15 cellular contexts compared by ENCODE assay signal in genomic region chr5:124866355-124867063, GRCh38.
DNase-seq lines count a peak whose midpoint lies in the region; ATAC-seq and TF ChIP-seq lines count a peak whose summit lies in the region.
"Had no signal": no experiment of that assay in that cellular context is flagged by ENCODE, and none has a peak within 500 bp of the region (broad histone marks: within the 10 kb centered on the region; RNA-seq: fewer than 3 reads in every experiment).

No MANE protein-coding gene starts in this region.

- peak overlapping the region; percentile 13 to 44 for H3K4me3 Mint-ChIP-seq in CD14-positive monocyte
- H3K4me3 Mint-ChIP-seq in brain, result peak overlapping the region in 3 of 5 experiments; percentile 0 to 40 (median 18)
- H3K4me3 Mint-ChIP-seq in T-helper 17 cell, result no peak overlapping the region

- TF ChIP-seq CTCF in CD14-positive monocyte (IDR thresholded peaks at IDR 0.05), result no peak
- TF ChIP-seq CTCF in brain (conservative IDR thresholded peaks at IDR 0.05), result no peak
- TF ChIP-seq CTCF in osteoblast (IDR thresholded peaks at IDR 0.05; ENCODE audit: extremely low read depth, low read depth, low read length), result no peak
- no peak for TF ChIP-seq CTCF in brain microvascular endothelial cell (IDR thresholded peaks at IDR 0.05; ENCODE audit: low read depth, low read length, missing control alignments)

- intact Hi-C loops in CD14-positive monocyte (cut with micrococcal nuclease), result no loop called here

- peak overlapping the region; percentile 53 for H2AFZ ChIP-seq in osteoblast (ENCODE audit: low read length)

- H3K4me1 Mint-ChIP-seq in CD14-positive monocyte (peaks cover 24% of the 10 kb centered on the region), brain (peaks cover 60% of the 10 kb centered on the region), T-helper 17 cell (no peaks in the 10 kb centered on the region)

- H3K4me2 ChIP-seq in osteoblast (ENCODE audit: insufficient read depth, low read length), result peak overlapping the region; percentile 12

- no peaks in the 10 kb centered on the region for H3K9me3 ChIP-seq in osteoblast (ENCODE audit: low read depth, low read length)
- no peaks in the 10 kb centered on the region for H3K9me3 ChIP-seq in T-helper 17 cell (ENCODE audit: control insufficient read depth, low read length, poor library complexity, severe bottlenecking)

- DNase-seq in CD14-positive monocyte (ENCODE audit: low spot score) (no peak), osteoblast (ENCODE audit: insufficient read length, low spot score, missing footprints) (no peak), brain microvascular endothelial cell (no peak), NCI-H1105 treated with DMSO at 0.1 percent for 48 hours (lab: John Stamatoyannopoulos, UW) (no peak), T-helper 17 cell (no peak)
- DNase-seq in Jurkat, Clone E6-1 (ENCODE audit: low read depth, low spot score), result peak; percentile 22
- DNase-seq: activated CD4-positive, alpha-beta T cell treated with anti-CD3 and anti-CD28 coated beads for 48 hours; HCEC 1CT; NCI-H1930; stimulated activated CD4-positive, alpha-beta T cell treated with anti-CD3 and anti-CD28 coated beads, Interleukin-4, amount 100 ng/mL, for 1 hour; stimulated activated naive CD4-positive, alpha-beta T cell treated with Interleukin-2 at 50 U/mL for 16 hours had no signal

- ATAC-seq in HG03571 (IDR thresholded peaks at IDR 0.05; ENCODE audit: unreplicated experiment), result no peak
- ATAC-seq in T-helper 17 cell, result no peak

- H3K27ac ChIP-seq in osteoblast (ENCODE audit: low read depth, low read length) (peak overlapping the region; percentile 46), brain microvascular endothelial cell (no peak overlapping the region)

- H3K27me3 ChIP-seq in osteoblast (ENCODE audit: insufficient read depth, low read length) (no peaks in the 10 kb centered on the region), brain microvascular endothelial cell (replicated peaks) (no peaks in the 10 kb centered on the region)

- H3K4me3 ChIP-seq in Jurkat, Clone E6-1 (ENCODE audit: low read length), result no peak overlapping the region
- no peak overlapping the region for H3K4me3 ChIP-seq in osteoblast (ENCODE audit: insufficient read depth, low read length)
- no peak overlapping the region for H3K4me3 ChIP-seq in brain microvascular endothelial cell (ENCODE audit: low read depth, low read length)

- peaks cover 17% of the 10 kb centered on the region for H3K4me1 ChIP-seq in osteoblast (ENCODE audit: insufficient read depth, low read length)

- H3K79me2 ChIP-seq in osteoblast (ENCODE audit: insufficient read depth, low read length), result no peaks in the 10 kb centered on the region

- H3K36me3 ChIP-seq in osteoblast (ENCODE audit: insufficient read depth, low read length), result no peaks in the 10 kb centered on the region
- no peaks in the 10 kb centered on the region for H3K36me3 ChIP-seq in brain microvascular endothelial cell (replicated peaks)

- no peaks in the 10 kb centered on the region for H4K20me1 ChIP-seq in osteoblast (ENCODE audit: insufficient read depth, low read length)

- H3K27ac Mint-ChIP-seq in CD14-positive monocyte (peak overlapping the region in 1 of 7 donors; percentile 36), brain (peak overlapping the region in 4 of 5 experiments; percentile 9 to 69 (median 47)), T-helper 17 cell (no peak overlapping the region)
- H3K27ac Mint-ChIP-seq: activated T-helper 2 cell treated with anti-CD3 and anti-CD28 coated beads, Interferon-gamma antibody, Interleukin-2, Interleukin-4, amounts not matched to agents 10 μg/mL and 5 μg/mL and 100 μg/mL, durations not matched to agents 14 hours and 24 hours and 36 hours; progenitor cell of endocrine pancreas had no signal

- H3K9me3 Mint-ChIP-seq in CD14-positive monocyte, result peaks cover 0 to 9% (median 4%) of the 10 kb centered on the region in 7 donors
- peaks cover 0 to 5% (median 0%) of the 10 kb centered on the region in 5 experiments for H3K9me3 Mint-ChIP-seq in brain
- H3K9me3 Mint-ChIP-seq: activated T-helper 2 cell treated with anti-CD3 and anti-CD28 coated beads, Interferon-gamma antibody, Interleukin-2, Interleukin-4, amounts not matched to agents 10 μg/mL and 5 μg/mL and 100 μg/mL, durations not matched to agents 14 hours and 24 hours and 36 hours had no signal

- H3K36me3 Mint-ChIP-seq in CD14-positive monocyte (no peaks in the 10 kb centered on the region), brain (no peaks in the 10 kb centered on the region), T-helper 17 cell (ENCODE audit: low read depth) (no peaks in the 10 kb centered on the region)

- in situ Hi-C loops in brain microvascular endothelial cell (cut with HindIII; ENCODE audit: low pct_ligation_motif_present, low sequenced_read_pairs), result no loop called here

- H3K27me3 Mint-ChIP-seq in CD14-positive monocyte (ENCODE audit: low read depth in 3 of 3), result peaks cover 0 to 2% (median 0%) of the 10 kb centered on the region in 3 donors
- peaks cover 4% of the 10 kb centered on the region for H3K27me3 Mint-ChIP-seq in brain
- no peaks in the 10 kb centered on the region for H3K27me3 Mint-ChIP-seq in T-helper 17 cell
- H3K27me3 Mint-ChIP-seq: progenitor cell of endocrine pancreas had no signal
